ENCODE assay signal across 21 cellular contexts in the genomic region with DNA sequence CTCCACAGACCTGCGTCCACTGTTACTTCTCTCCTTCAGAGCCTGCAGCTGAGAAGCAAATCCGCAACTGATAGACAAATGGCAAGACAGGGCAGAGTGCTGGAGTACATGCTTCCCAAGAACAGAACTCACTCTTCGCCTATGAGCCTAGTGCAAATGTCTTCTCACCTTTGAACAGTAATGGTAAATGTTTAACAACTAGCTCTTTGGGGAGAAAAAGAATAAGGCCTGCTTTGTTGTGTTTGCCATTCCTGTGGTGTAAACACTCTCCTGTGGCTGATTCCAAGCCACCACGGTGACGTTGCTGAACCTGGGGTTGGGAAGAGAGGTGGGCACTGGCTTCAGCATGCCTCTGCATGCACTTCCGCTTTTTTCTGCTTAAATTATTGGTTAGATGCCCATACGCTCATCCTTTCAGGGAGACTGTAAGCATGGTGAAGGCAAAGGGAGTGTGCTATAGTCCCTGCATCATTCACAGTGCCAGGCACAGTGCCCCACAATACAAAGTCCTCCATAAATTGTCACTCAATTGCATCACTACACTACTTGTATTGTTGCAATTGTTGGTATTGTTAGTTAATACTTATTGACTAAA. TPM values are rescaled to one million over a fixed set of nuclear protein-coding genes. Genes with fewer than 3 reads are reported as not detected.
DNase-seq lines count a peak whose midpoint lies in the region; ATAC-seq and TF ChIP-seq lines count a peak whose summit lies in the region.
"Had no signal": no experiment of that assay in that cellular context is flagged by ENCODE, and none has a peak within 500 bp of the region (broad histone marks: within the 10 kb centered on the region; RNA-seq: fewer than 3 reads in every experiment).

No MANE protein-coding gene starts in this region.

- DNase-seq in HuH-7 (ENCODE audit: low spot score) = peak; percentile 65
- peak; percentile 20 for DNase-seq in astrocyte of the hippocampus (ENCODE audit: low read depth, low spot score)
- no peak for DNase-seq in left lobe of liver (ENCODE audit: low spot score)
- DNase-seq in progenitor cell of endocrine pancreas (ENCODE audit: low spot score, unreplicated experiment) = no peak
- DNase-seq in CD14-positive monocyte (ENCODE audit: low spot score) = no peak
- no peak for DNase-seq in NCI-H2029 (lab: John Stamatoyannopoulos, UW)
- DNase-seq in left ventricle myocardium inferior = no peak
- no peak for DNase-seq in foreskin keratinocyte
- DNase-seq: DMS79; H9; HFFc6; IMR-90; NCI-H1048; NCI-H1417 treated with DMSO at 0.1 percent for 48 hours; NCI-H187; NCI-H510A; NK-92 treated with Interleukin-12 subunit alpha and Interleukin-12 subunit beta, amount 100 ng/mL, for 24 hours; SIG-M5 had no signal

- no peak overlapping the region for H3K4me3 Mint-ChIP-seq in progenitor cell of endocrine pancreas (ENCODE audit: low read depth)
- no peak overlapping the region for H3K4me3 Mint-ChIP-seq in CD14-positive monocyte
- H3K4me3 Mint-ChIP-seq: B cell, H9, HFFc6 had no signal

- H3K27ac ChIP-seq in left ventricle myocardium inferior (replicated peaks) = no peak overlapping the region
- H3K27ac ChIP-seq in foreskin keratinocyte = no peak overlapping the region
- H3K27ac ChIP-seq: A549 had no signal

- ATAC-seq in left lobe of liver (peak; percentile 90), foreskin keratinocyte (no peak)
- ATAC-seq: A549, SK-N-SH treated with all-trans-retinoic acid at 6 μM for 48 hours had no signal

- no peaks in the 10 kb centered on the region for H3K36me3 ChIP-seq in left ventricle myocardium inferior

- H3K27ac Mint-ChIP-seq in progenitor cell of endocrine pancreas (peak overlapping the region; percentile 66), CD14-positive monocyte (no peak overlapping the region)
- H3K27ac Mint-ChIP-seq: B cell, HFFc6 had no signal

- H3K4me1 ChIP-seq in left ventricle myocardium inferior = no peaks in the 10 kb centered on the region
- no peaks in the 10 kb centered on the region for H3K4me1 ChIP-seq in foreskin keratinocyte
- H3K4me1 ChIP-seq: A549 had no signal

- TF ChIP-seq CTCF in progenitor cell of endocrine pancreas (IDR thresholded peaks at IDR 0.05; ENCODE audit: unreplicated experiment) (no peak), CD14-positive monocyte (IDR thresholded peaks at IDR 0.05) (no peak), left ventricle myocardium inferior (IDR thresholded peaks at IDR 0.05; ENCODE audit: borderline replicate concordance) (no peak), foreskin keratinocyte (conservative IDR thresholded peaks at IDR 0.05) (no peak)

- H3K27me3 Mint-ChIP-seq in progenitor cell of endocrine pancreas (no peaks in the 10 kb centered on the region), CD14-positive monocyte (ENCODE audit: low read depth in 3 of 3) (no peaks in the 10 kb centered on the region)

- H3K9me3 ChIP-seq in left ventricle myocardium inferior (replicated peaks) = no peaks in the 10 kb centered on the region
- H3K9me3 ChIP-seq: A549 had no signal

- intact Hi-C loops in CD14-positive monocyte (cut with micrococcal nuclease) = no loop called here
- intact Hi-C loops in left ventricle myocardium inferior (cut with micrococcal nuclease) = no loop called here

- H3K36me3 Mint-ChIP-seq in progenitor cell of endocrine pancreas (ENCODE audit: insufficient read depth) = no peaks in the 10 kb centered on the region
- no peaks in the 10 kb centered on the region for H3K36me3 Mint-ChIP-seq in CD14-positive monocyte

- no peaks in the 10 kb centered on the region for H3K9me3 Mint-ChIP-seq in progenitor cell of endocrine pancreas (ENCODE audit: low read depth)
- peaks cover 0 to 4% (median 0%) of the 10 kb centered on the region in 7 donors for H3K9me3 Mint-ChIP-seq in CD14-positive monocyte
- H3K9me3 Mint-ChIP-seq: H9, HFFc6 had no signal

- no peak overlapping the region for H3K4me3 ChIP-seq in left ventricle myocardium inferior
- H3K4me3 ChIP-seq: A549 had no signal

- H3K4me1 Mint-ChIP-seq in progenitor cell of endocrine pancreas (ENCODE audit: low read depth) (peaks cover 18% of the 10 kb centered on the region), CD14-positive monocyte (peaks cover 16% of the 10 kb centered on the region)

- H3K27me3 ChIP-seq in left ventricle myocardium inferior (ENCODE audit: low read depth) (peaks cover 13% of the 10 kb centered on the region), foreskin keratinocyte (peaks cover 34% of the 10 kb centered on the region)

RNA-seq across cellular contexts. Expression of a gene that starts 28.1 kb away (rescaled TPM):
- total RNA-seq in left lobe of liver (64.5 TPM), progenitor cell of endocrine pancreas (75.9 and 81.2 TPM in 2 replicates), left ventricle myocardium inferior (176 TPM), foreskin keratinocyte (113 and 117 TPM in 2 replicates)
- polyA plus RNA-seq in CD14-positive monocyte (100 to 1,000 TPM; 179 to 259 TPM), foreskin keratinocyte (104 and 114 TPM in 2 replicates)

RNA-seq across cellular contexts. Expression of a gene that starts 54.0 kb away (rescaled TPM):
- total RNA-seq in left lobe of liver (24.0 TPM), progenitor cell of endocrine pancreas (50.6 and 54.4 TPM in 2 replicates), left ventricle myocardium inferior (140 TPM), foreskin keratinocyte (39.0 and 40.9 TPM in 2 replicates)
- polyA plus RNA-seq in CD14-positive monocyte (10 to 100 TPM; 61.6 to 86.6 TPM), foreskin keratinocyte (44.9 and 45.3 TPM in 2 replicates)

Comparison
In these comparisons a context has a peak if more than half of its experiments do, and no peak if none do; other contexts are left out.
1. DNase-seq: peak in HuH-7 (single experiment) and astrocyte of the hippocampus (single experiment); none in left lobe of liver (single experiment), progenitor cell of endocrine pancreas (single experiment), CD14-positive monocyte (single experiment), NCI-H2029 (single experiment), left ventricle myocardium inferior (single experiment) and foreskin keratinocyte (0 of 2).